In genomic region chr2:98445708-98446577, GRCh38 we compare ENCODE assay signal across 8 cellular contexts. TPM values are rescaled to one million over a fixed set of nuclear protein-coding genes. Genes with fewer than 3 reads are reported as not detected.
A peak's percentile ranks its signal among the peaks of the same experiment; 100 is the strongest.
DNase-seq lines count a peak whose midpoint lies in the region; ATAC-seq and TF ChIP-seq lines count a peak whose summit lies in the region.

No MANE protein-coding gene starts in this region.

- peak overlapping the region; percentile 28 for H3K27ac Mint-ChIP-seq in neural crest cell (ENCODE audit: unreplicated experiment)

- peak; percentile 54 for DNase-seq in activated CD4-positive, alpha-beta T cell treated with anti-CD3 and anti-CD28 coated beads for 48 hours
- no peak for DNase-seq in activated CD4-positive, alpha-beta T cell treated with anti-CD3 and anti-CD28 coated beads for 1 hour
- DNase-seq in SK-N-DZ (ENCODE audit: low spot score): peak; percentile 30
- DNase-seq in effector memory CD4-positive, alpha-beta T cell: no peak
- DNase-seq in neural crest cell (ENCODE audit: low read depth, low spot score): no peak
- no peak for DNase-seq in NCI-H510A (lab: John Stamatoyannopoulos, UW)
- no peak for DNase-seq in KBM-7

- no peak for ATAC-seq in HG03432 (IDR thresholded peaks at IDR 0.05; ENCODE audit: unreplicated experiment)

- H3K9me3 ChIP-seq in effector memory CD4-positive, alpha-beta T cell (ENCODE audit: control insufficient read depth, low read length): no peaks in the 10 kb centered on the region

- H3K27me3 Mint-ChIP-seq in neural crest cell (ENCODE audit: low read depth): no peaks in the 10 kb centered on the region

- TF ChIP-seq CTCF in neural crest cell (conservative IDR thresholded peaks at IDR 0.05): no peak

- peak overlapping the region; percentile 94 for H3K4me3 Mint-ChIP-seq in neural crest cell

- peak overlapping the region; percentile 90 for H3K4me3 ChIP-seq in effector memory CD4-positive, alpha-beta T cell (ENCODE audit: insufficient read depth, low read depth, low read length, poor library complexity, severe bottlenecking)

- in situ Hi-C loops in KBM-7 (cut with MboI; ENCODE audit: low pct_unique_long_range_greater_than_20kb, low sequenced_read_pairs): no loop called here

- peak overlapping the region; percentile 79 for H3K27ac ChIP-seq in effector memory CD4-positive, alpha-beta T cell (ENCODE audit: insufficient read depth, low read length, poor library complexity, severe bottlenecking)

- peaks cover 38% of the 10 kb centered on the region for H3K4me1 ChIP-seq in effector memory CD4-positive, alpha-beta T cell (ENCODE audit: control insufficient read depth, insufficient read depth, low read length, poor library complexity, severe bottlenecking)

- no peaks in the 10 kb centered on the region for H3K27me3 ChIP-seq in effector memory CD4-positive, alpha-beta T cell (replicated peaks; ENCODE audit: control insufficient read depth, insufficient read depth, low read length, poor library complexity, severe bottlenecking)

- H3K4me1 Mint-ChIP-seq in neural crest cell: peaks cover 24% of the 10 kb centered on the region

- no peaks in the 10 kb centered on the region for H3K36me3 Mint-ChIP-seq in neural crest cell (ENCODE audit: low read depth)

- no peaks in the 10 kb centered on the region for H3K36me3 ChIP-seq in effector memory CD4-positive, alpha-beta T cell (ENCODE audit: control insufficient read depth, insufficient read depth, low read length)

- no peaks in the 10 kb centered on the region for H3K9me3 Mint-ChIP-seq in neural crest cell

RNA-seq across cellular contexts. Expression of gene INPP4A, which starts 1.3 kb away (rescaled TPM):
- polyA plus RNA-seq in SK-N-DZ (2014; cell fraction: cytosol; rRNA removed): 15.9 and 17.4 TPM in 2 replicates
- 18.6 and 39.3 TPM in 2 replicates for polyA plus RNA-seq in SK-N-DZ (2014; cell fraction: nucleus; rRNA removed)
- 29.9 and 32.4 TPM in 2 replicates for total RNA-seq in neural crest cell

Comparison
In these comparisons a context has a peak if more than half of its experiments do, and no peak if none do; other contexts are left out.
1. DNase-seq: peak in activated CD4-positive, alpha-beta T cell treated with anti-CD3 and anti-CD28 coated beads for 48 hours (single experiment) and SK-N-DZ (single experiment); none in activated CD4-positive, alpha-beta T cell treated with anti-CD3 and anti-CD28 coated beads for 1 hour (single experiment), effector memory CD4-positive, alpha-beta T cell (0 of 3), neural crest cell (single experiment), NCI-H510A (single experiment) and KBM-7 (single experiment).